ENCODE assay signal across 1 cellular context in the genomic region with DNA sequence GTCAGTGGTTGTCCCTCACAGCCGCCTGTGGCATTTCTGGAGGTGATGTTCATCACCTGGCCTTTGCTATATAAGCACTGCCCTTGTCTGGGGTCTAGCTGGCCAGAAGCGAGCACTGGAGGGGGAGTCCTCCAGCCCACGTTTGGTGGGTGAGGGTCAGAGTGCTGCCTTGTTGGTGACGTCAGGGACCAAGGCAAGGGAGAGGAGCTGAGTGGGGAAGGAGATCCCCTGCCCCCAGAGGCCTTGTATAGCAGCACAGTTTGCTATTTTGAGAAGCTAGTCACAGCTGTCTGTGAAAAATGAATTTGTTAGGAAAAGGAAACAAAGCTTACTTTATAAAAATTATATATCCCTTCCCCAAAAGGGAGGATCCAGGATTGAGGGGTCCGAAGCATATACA.
TF ChIP-seq lines count a peak whose summit lies in the region.

No MANE protein-coding gene starts in this region.

TF ChIP-seq in WTC11, 78 proteins besides CTCF, POLR2A, EP300 and RAD21 (continued from another document):
- TF ChIP-seq, protein P1, sequence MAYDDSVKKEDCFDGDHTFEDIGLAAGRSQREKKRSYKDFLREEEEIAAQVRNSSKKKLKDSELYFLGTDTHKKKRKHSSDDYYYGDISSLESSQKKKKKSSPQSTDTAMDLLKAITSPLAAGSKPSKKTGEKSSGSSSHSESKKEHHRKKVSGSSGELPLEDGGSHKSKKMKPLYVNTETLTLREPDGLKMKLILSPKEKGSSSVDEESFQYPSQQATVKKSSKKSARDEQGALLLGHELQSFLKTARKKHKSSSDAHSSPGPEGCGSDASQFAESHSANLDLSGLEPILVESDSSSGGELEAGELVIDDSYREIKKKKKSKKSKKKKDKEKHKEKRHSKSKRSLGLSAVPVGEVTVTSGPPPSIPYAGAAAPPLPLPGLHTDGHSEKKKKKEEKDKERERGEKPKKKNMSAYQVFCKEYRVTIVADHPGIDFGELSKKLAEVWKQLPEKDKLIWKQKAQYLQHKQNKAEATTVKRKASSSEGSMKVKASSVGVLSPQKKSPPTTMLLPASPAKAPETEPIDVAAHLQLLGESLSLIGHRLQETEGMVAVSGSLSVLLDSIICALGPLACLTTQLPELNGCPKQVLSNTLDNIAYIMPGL (CRISPR knock-in tag; IDR thresholded peaks at IDR 0.05) = no peak
